Comparison of ENCODE assay signal across 19 cellular contexts in genomic region chr11:95435192-95435591, GRCh38.
"Had no signal": no experiment of that assay in that cellular context is flagged by ENCODE, and none has a peak within 500 bp of the region (broad histone marks: within the 10 kb centered on the region; RNA-seq: fewer than 3 reads in every experiment).

No MANE protein-coding gene starts in this region.

- H3K4me3 Mint-ChIP-seq: activated T-helper 17 cell treated with anti-CD3 and anti-CD28 coated beads, Interleukin-2, amount 50 U/mL, for 72 hours; memory B cell; neural crest cell had no signal

- DNase-seq: activated CD4-positive, CD25-positive, alpha-beta regulatory T cell treated with anti-CD3 and anti-CD28 coated beads, Interleukin-2, amount 50 U/mL, for 72 hours; activated T-cell treated with anti-CD3 and anti-CD28 coated beads, Interleukin-2, amount 50 U/mL, for 1 hour; amygdala; cerebellar nuclear complex; heart left ventricle; islet precursor cell; left cardiac atrium; retina; sigmoid colon; stimulated activated CD4-positive, alpha-beta T cell treated with anti-CD3 and anti-CD28 coated beads, Interleukin-4, amount 100 ng/mL, for 1 hour; stimulated activated naive CD4-positive, alpha-beta T cell; testis; uterus had no signal

- H3K9me3 Mint-ChIP-seq: activated T-helper 17 cell treated with anti-CD3 and anti-CD28 coated beads, Interleukin-2, amount 50 U/mL, for 72 hours; memory B cell; neural crest cell had no signal

- H3K27me3 Mint-ChIP-seq: memory B cell had no signal

- H3K27ac ChIP-seq: coronary artery, sigmoid colon, testis, uterus, VCaP had no signal

- H3K36me3 Mint-ChIP-seq: memory B cell had no signal

- H3K27ac Mint-ChIP-seq: activated T-helper 17 cell treated with anti-CD3 and anti-CD28 coated beads, Interleukin-2, amount 50 U/mL, for 72 hours; memory B cell; progenitor cell of endocrine pancreas had no signal

- H3K4me1 Mint-ChIP-seq: activated T-helper 17 cell treated with anti-CD3 and anti-CD28 coated beads, Interleukin-2, amount 50 U/mL, for 72 hours had no signal

- ATAC-seq: activated T-helper 17 cell treated with anti-CD3 and anti-CD28 coated beads, Interleukin-2, amount 50 U/mL, for 72 hours; heart left ventricle had no signal
